1 cellular context compared by ENCODE assay signal in the genomic region with DNA sequence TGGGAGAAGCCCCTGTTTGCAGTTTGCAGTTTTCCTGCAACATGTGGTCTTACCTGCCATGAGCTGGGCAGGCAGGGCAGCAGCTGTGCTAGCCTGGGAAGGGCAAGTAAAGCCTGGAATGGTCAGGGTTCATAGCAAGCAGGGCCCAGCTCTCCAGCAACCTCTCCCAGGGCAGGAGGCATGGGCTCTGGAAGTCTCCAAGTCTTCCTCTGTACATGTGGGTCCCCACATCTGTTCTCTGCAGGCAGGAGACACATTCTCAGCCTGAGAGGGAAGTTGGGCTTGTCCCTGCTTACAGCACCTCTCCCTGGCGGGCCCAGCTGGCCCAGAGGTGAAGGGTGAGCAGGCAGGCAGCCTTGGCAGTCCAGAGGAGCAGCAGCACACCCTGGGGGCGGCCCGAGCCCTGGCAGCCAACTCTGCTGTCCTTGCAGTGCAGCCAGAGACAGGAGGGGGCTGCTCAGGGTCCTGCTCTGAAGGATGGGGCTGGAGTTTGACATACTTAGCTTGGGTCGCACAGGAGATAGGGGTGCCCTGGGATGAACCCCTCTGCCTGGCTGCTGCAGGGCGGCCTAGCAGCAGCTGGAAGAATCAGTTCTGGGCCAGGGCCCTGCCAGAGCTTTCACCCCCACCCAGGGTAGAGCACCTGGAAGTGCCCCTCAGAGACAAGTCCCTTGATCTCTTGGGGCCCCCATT.
TF ChIP-seq lines count a peak whose summit lies in the region.

No MANE protein-coding gene starts in this region.

TF ChIP-seq in HepG2, 621 proteins besides CTCF, POLR2A, EP300 and RAD21 (continued from another document and continues in another):
- TF ChIP-seq, protein P1, sequence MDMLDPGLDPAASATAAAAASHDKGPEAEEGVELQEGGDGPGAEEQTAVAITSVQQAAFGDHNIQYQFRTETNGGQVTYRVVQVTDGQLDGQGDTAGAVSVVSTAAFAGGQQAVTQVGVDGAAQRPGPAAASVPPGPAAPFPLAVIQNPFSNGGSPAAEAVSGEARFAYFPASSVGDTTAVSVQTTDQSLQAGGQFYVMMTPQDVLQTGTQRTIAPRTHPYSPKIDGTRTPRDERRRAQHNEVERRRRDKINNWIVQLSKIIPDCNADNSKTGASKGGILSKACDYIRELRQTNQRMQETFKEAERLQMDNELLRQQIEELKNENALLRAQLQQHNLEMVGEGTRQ (IDR thresholded peaks at IDR 0.05; ENCODE audit: low read depth, low read length), result no peak
- TF ChIP-seq, protein P1 (CRISPR knock-in tag; IDR thresholded peaks at IDR 0.05; ENCODE audit: borderline replicate concordance), result no peak
- TF ChIP-seq, protein P2, sequence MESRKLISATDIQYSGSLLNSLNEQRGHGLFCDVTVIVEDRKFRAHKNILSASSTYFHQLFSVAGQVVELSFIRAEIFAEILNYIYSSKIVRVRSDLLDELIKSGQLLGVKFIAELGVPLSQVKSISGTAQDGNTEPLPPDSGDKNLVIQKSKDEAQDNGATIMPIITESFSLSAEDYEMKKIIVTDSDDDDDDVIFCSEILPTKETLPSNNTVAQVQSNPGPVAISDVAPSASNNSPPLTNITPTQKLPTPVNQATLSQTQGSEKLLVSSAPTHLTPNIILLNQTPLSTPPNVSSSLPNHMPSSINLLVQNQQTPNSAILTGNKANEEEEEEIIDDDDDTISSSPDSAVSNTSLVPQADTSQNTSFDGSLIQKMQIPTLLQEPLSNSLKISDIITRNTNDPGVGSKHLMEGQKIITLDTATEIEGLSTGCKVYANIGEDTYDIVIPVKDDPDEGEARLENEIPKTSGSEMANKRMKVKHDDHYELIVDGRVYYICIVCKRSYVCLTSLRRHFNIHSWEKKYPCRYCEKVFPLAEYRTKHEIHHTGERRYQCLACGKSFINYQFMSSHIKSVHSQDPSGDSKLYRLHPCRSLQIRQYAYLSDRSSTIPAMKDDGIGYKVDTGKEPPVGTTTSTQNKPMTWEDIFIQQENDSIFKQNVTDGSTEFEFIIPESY (CRISPR knock-in tag; IDR thresholded peaks at IDR 0.05), result peak; percentile 60
- TF ChIP-seq ZNF468 (CRISPR knock-in tag; IDR thresholded peaks at IDR 0.05), result 0 out of 2 replicates have a peak, but pooled peaks have one; percentile 53
- peak; percentile 48; the same call in 1 of the 2 replicates for TF ChIP-seq ELF1 (CRISPR knock-in tag; IDR thresholded peaks at IDR 0.05)
- no peak; the same call in 1 of the 2 replicates for TF ChIP-seq RNF2 (conservative IDR thresholded peaks at IDR 0.05; ENCODE audit: low read depth)
- TF ChIP-seq ZFP90 (CRISPR knock-in tag; IDR thresholded peaks at IDR 0.05; ENCODE audit: borderline replicate concordance), result no peak
- TF ChIP-seq CAMTA2 (CRISPR knock-in tag; IDR thresholded peaks at IDR 0.05; ENCODE audit: borderline replicate concordance), result no peak
- TF ChIP-seq, protein P3, sequence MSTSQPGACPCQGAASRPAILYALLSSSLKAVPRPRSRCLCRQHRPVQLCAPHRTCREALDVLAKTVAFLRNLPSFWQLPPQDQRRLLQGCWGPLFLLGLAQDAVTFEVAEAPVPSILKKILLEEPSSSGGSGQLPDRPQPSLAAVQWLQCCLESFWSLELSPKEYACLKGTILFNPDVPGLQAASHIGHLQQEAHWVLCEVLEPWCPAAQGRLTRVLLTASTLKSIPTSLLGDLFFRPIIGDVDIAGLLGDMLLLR (CRISPR knock-in tag; IDR thresholded peaks at IDR 0.05), result no peak
- TF ChIP-seq, protein P4, sequence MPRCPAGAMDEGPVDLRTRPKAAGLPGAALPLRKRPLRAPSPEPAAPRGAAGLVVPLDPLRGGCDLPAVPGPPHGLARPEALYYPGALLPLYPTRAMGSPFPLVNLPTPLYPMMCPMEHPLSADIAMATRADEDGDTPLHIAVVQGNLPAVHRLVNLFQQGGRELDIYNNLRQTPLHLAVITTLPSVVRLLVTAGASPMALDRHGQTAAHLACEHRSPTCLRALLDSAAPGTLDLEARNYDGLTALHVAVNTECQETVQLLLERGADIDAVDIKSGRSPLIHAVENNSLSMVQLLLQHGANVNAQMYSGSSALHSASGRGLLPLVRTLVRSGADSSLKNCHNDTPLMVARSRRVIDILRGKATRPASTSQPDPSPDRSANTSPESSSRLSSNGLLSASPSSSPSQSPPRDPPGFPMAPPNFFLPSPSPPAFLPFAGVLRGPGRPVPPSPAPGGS (CRISPR knock-in tag; IDR thresholded peaks at IDR 0.05), result no peak
- peak; percentile 83 for TF ChIP-seq KAT8 (CRISPR knock-in tag; IDR thresholded peaks at IDR 0.05)
- peak; percentile 80 for TF ChIP-seq JARID2 (CRISPR knock-in tag; IDR thresholded peaks at IDR 0.05; ENCODE audit: insufficient replicate concordance)
- TF ChIP-seq, protein P5, sequence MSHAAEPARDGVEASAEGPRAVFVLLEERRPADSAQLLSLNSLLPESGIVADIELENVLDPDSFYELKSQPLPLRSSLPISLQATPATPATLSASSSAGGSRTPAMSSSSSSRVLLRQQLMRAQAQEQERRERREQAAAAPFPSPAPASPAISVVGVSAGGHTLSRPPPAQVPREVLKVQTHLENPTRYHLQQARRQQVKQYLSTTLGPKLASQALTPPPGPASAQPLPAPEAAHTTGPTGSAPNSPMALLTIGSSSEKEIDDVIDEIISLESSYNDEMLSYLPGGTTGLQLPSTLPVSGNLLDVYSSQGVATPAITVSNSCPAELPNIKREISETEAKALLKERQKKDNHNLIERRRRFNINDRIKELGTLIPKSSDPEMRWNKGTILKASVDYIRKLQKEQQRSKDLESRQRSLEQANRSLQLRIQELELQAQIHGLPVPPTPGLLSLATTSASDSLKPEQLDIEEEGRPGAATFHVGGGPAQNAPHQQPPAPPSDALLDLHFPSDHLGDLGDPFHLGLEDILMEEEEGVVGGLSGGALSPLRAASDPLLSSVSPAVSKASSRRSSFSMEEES (CRISPR knock-in tag; IDR thresholded peaks at IDR 0.05), result 0 out of 2 replicates have a peak, but pooled peaks have one; percentile 59
- no peak for TF ChIP-seq ZNF260 (CRISPR knock-in tag; IDR thresholded peaks at IDR 0.05; ENCODE audit: borderline replicate concordance, low read depth)
- no peak for TF ChIP-seq RFX5 (IDR thresholded peaks at IDR 0.05; ENCODE audit: low read depth, low read length)
- peak; percentile 88 for TF ChIP-seq IRF2 (CRISPR knock-in tag; IDR thresholded peaks at IDR 0.05)
- TF ChIP-seq NKX3-1 (CRISPR knock-in tag; IDR thresholded peaks at IDR 0.05), result no peak
- TF ChIP-seq, protein P6, sequence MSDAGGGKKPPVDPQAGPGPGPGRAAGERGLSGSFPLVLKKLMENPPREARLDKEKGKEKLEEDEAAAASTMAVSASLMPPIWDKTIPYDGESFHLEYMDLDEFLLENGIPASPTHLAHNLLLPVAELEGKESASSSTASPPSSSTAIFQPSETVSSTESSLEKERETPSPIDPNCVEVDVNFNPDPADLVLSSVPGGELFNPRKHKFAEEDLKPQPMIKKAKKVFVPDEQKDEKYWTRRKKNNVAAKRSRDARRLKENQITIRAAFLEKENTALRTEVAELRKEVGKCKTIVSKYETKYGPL (CRISPR knock-in tag; IDR thresholded peaks at IDR 0.05), result no peak
- TF ChIP-seq RXRA (CRISPR knock-in tag; IDR thresholded peaks at IDR 0.05), result peak; percentile 89
- TF ChIP-seq, protein P7, sequence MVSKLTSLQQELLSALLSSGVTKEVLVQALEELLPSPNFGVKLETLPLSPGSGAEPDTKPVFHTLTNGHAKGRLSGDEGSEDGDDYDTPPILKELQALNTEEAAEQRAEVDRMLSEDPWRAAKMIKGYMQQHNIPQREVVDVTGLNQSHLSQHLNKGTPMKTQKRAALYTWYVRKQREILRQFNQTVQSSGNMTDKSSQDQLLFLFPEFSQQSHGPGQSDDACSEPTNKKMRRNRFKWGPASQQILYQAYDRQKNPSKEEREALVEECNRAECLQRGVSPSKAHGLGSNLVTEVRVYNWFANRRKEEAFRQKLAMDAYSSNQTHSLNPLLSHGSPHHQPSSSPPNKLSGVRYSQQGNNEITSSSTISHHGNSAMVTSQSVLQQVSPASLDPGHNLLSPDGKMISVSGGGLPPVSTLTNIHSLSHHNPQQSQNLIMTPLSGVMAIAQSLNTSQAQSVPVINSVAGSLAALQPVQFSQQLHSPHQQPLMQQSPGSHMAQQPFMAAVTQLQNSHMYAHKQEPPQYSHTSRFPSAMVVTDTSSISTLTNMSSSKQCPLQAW (CRISPR knock-in tag; IDR thresholded peaks at IDR 0.05), result peak; percentile 97
- no peak for TF ChIP-seq ZNF550 (CRISPR knock-in tag; IDR thresholded peaks at IDR 0.05; ENCODE audit: borderline replicate concordance)
- TF ChIP-seq TGIF2 (CRISPR knock-in tag; IDR thresholded peaks at IDR 0.05), result no peak; the same call in 1 of the 2 replicates
- no peak for TF ChIP-seq ZNF790 (CRISPR knock-in tag; IDR thresholded peaks at IDR 0.05; ENCODE audit: borderline replicate concordance)
- TF ChIP-seq ISL2 (CRISPR knock-in tag; IDR thresholded peaks at IDR 0.05), result no peak
- TF ChIP-seq, protein P8, sequence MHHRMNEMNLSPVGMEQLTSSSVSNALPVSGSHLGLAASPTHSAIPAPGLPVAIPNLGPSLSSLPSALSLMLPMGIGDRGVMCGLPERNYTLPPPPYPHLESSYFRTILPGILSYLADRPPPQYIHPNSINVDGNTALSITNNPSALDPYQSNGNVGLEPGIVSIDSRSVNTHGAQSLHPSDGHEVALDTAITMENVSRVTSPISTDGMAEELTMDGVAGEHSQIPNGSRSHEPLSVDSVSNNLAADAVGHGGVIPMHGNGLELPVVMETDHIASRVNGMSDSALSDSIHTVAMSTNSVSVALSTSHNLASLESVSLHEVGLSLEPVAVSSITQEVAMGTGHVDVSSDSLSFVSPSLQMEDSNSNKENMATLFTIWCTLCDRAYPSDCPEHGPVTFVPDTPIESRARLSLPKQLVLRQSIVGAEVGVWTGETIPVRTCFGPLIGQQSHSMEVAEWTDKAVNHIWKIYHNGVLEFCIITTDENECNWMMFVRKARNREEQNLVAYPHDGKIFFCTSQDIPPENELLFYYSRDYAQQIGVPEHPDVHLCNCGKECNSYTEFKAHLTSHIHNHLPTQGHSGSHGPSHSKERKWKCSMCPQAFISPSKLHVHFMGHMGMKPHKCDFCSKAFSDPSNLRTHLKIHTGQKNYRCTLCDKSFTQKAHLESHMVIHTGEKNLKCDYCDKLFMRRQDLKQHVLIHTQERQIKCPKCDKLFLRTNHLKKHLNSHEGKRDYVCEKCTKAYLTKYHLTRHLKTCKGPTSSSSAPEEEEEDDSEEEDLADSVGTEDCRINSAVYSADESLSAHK (CRISPR knock-in tag; IDR thresholded peaks at IDR 0.05; ENCODE audit: borderline replicate concordance), result no peak; the same call in 1 of the 2 replicates
- TF ChIP-seq RFX3 (CRISPR knock-in tag; IDR thresholded peaks at IDR 0.05), result no peak
- peak; percentile 39; the same call in 1 of the 2 replicates for TF ChIP-seq ETV5 (CRISPR knock-in tag; IDR thresholded peaks at IDR 0.05; ENCODE audit: borderline replicate concordance)
- no peak; the same call in 1 of the 2 replicates for TF ChIP-seq MEIS2 (CRISPR knock-in tag; IDR thresholded peaks at IDR 0.05)
- TF ChIP-seq ZNF703 (CRISPR knock-in tag; IDR thresholded peaks at IDR 0.05; ENCODE audit: borderline replicate concordance), result no peak
- TF ChIP-seq ZFY (CRISPR knock-in tag; IDR thresholded peaks at IDR 0.05), result peak; percentile 52; the same call in 1 of the 2 replicates
- no peak; the same call in none of the 2 replicates for TF ChIP-seq ZNF546 (CRISPR knock-in tag; conservative IDR thresholded peaks at IDR 0.05)
- no peak for TF ChIP-seq RELA (CRISPR knock-in tag; IDR thresholded peaks at IDR 0.05)
- TF ChIP-seq, protein P9, sequence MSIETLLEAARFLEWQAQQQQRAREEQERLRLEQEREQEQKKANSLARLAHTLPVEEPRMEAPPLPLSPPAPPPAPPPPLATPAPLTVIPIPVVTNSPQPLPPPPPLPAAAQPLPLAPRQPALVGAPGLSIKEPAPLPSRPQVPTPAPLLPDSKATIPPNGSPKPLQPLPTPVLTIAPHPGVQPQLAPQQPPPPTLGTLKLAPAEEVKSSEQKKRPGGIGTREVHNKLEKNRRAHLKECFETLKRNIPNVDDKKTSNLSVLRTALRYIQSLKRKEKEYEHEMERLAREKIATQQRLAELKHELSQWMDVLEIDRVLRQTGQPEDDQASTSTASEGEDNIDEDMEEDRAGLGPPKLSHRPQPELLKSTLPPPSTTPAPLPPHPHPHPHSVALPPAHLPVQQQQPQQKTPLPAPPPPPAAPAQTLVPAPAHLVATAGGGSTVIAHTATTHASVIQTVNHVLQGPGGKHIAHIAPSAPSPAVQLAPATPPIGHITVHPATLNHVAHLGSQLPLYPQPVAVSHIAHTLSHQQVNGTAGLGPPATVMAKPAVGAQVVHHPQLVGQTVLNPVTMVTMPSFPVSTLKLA (IDR thresholded peaks at IDR 0.05), result no peak
- TF ChIP-seq SP140L (CRISPR knock-in tag; IDR thresholded peaks at IDR 0.05; ENCODE audit: borderline replicate concordance), result no peak
- 0 out of 2 replicates have a peak, but pooled peaks have one; percentile 22 for TF ChIP-seq ZNF431 (CRISPR knock-in tag; IDR thresholded peaks at IDR 0.05; ENCODE audit: borderline replicate concordance, low read depth)
- TF ChIP-seq NFIB (CRISPR knock-in tag; IDR thresholded peaks at IDR 0.05; ENCODE audit: borderline replicate concordance), result no peak
- no peak for TF ChIP-seq U2AF2 (IDR thresholded peaks at IDR 0.05; ENCODE audit: low read depth, low read length)
- peak; percentile 97 for TF ChIP-seq REPIN1 (CRISPR knock-in tag; IDR thresholded peaks at IDR 0.05; ENCODE audit: borderline replicate concordance, low read depth)
- TF ChIP-seq ZFP36L2 (CRISPR knock-in tag; IDR thresholded peaks at IDR 0.05), result no peak
- TF ChIP-seq NR2C2 (CRISPR knock-in tag; IDR thresholded peaks at IDR 0.05; ENCODE audit: borderline replicate concordance), result peak; percentile 91
- TF ChIP-seq TOE1 (CRISPR knock-in tag; IDR thresholded peaks at IDR 0.05), result peak; percentile 94; the same call in 1 of the 2 replicates
- TF ChIP-seq ZNF839 (CRISPR knock-in tag; IDR thresholded peaks at IDR 0.05; ENCODE audit: borderline replicate concordance), result no peak
- TF ChIP-seq, protein P10, sequence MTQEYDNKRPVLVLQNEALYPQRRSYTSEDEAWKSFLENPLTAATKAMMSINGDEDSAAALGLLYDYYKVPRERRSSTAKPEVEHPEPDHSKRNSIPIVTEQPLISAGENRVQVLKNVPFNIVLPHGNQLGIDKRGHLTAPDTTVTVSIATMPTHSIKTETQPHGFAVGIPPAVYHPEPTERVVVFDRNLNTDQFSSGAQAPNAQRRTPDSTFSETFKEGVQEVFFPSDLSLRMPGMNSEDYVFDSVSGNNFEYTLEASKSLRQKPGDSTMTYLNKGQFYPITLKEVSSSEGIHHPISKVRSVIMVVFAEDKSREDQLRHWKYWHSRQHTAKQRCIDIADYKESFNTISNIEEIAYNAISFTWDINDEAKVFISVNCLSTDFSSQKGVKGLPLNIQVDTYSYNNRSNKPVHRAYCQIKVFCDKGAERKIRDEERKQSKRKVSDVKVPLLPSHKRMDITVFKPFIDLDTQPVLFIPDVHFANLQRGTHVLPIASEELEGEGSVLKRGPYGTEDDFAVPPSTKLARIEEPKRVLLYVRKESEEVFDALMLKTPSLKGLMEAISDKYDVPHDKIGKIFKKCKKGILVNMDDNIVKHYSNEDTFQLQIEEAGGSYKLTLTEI (CRISPR knock-in tag; conservative IDR thresholded peaks at IDR 0.05), result no peak
- TF ChIP-seq MTA1 (CRISPR knock-in tag; IDR thresholded peaks at IDR 0.05; ENCODE audit: borderline replicate concordance), result peak; percentile 74
- TF ChIP-seq ZBTB8A (CRISPR knock-in tag; IDR thresholded peaks at IDR 0.05; ENCODE audit: borderline replicate concordance, low read depth), result no peak
- peak; percentile 78 for TF ChIP-seq ZNF891 (CRISPR knock-in tag; IDR thresholded peaks at IDR 0.05)
- TF ChIP-seq PHF21A (CRISPR knock-in tag; IDR thresholded peaks at IDR 0.05), result 0 out of 2 replicates have a peak, but pooled peaks have one; percentile 59
